In genomic region chr1:150926094-150926741, GRCh38 we compare ENCODE assay signal across 1 cellular context.
TF ChIP-seq lines count a peak whose summit lies in the region.

TSS of gene SETDB1 (plus strand) at chr1:150926363. CDS start at chr1:150927715, 1,352 bp downstream.

TF ChIP-seq in HepG2, 621 proteins besides CTCF, POLR2A, EP300 and RAD21 (continued from another document and continues in another):
- TF ChIP-seq ZNF614 (CRISPR knock-in tag; IDR thresholded peaks at IDR 0.05; ENCODE audit: borderline replicate concordance) = peak; percentile 48; the same call in 1 of the 2 replicates
- peak; percentile 50 to 73; a peak in 3 of 4 replicates for TF ChIP-seq HMGXB4 (CRISPR knock-in tag; IDR thresholded peaks at IDR 0.05; ENCODE audit: borderline replicate concordance in 1 of 2, low read depth in 1 of 2)
- no peak for TF ChIP-seq ETV6 (CRISPR knock-in tag; conservative IDR thresholded peaks at IDR 0.05)
- TF ChIP-seq ZNF468 (CRISPR knock-in tag; IDR thresholded peaks at IDR 0.05) = no peak
- TF ChIP-seq NFE2 (CRISPR knock-in tag; IDR thresholded peaks at IDR 0.05) = no peak
- TF ChIP-seq MYC (CRISPR knock-in tag; IDR thresholded peaks at IDR 0.05; ENCODE audit: borderline replicate concordance) = peak; percentile 75; the same call in 1 of the 2 replicates
- TF ChIP-seq PAXIP1 (CRISPR knock-in tag; conservative IDR thresholded peaks at IDR 0.05) = peak; percentile 65
- TF ChIP-seq ZNF263 (CRISPR knock-in tag; IDR thresholded peaks at IDR 0.05) = peak; percentile 87
- peak; percentile 68 for TF ChIP-seq HDAC1 (CRISPR knock-in tag; IDR thresholded peaks at IDR 0.05)
- TF ChIP-seq ZBTB7A (CRISPR knock-in tag; IDR thresholded peaks at IDR 0.05) = 0 out of 2 replicates have a peak, but pooled peaks have one; percentile 74
- no peak for TF ChIP-seq SMARCE1 (IDR thresholded peaks at IDR 0.05; ENCODE audit: borderline replicate concordance)
- TF ChIP-seq DMAP1 (CRISPR knock-in tag; IDR thresholded peaks at IDR 0.05) = peak; percentile 78
- TF ChIP-seq STAG1 (CRISPR knock-in tag; IDR thresholded peaks at IDR 0.05) = peak; percentile 8; the same call in 1 of the 2 replicates
- peak; percentile 65; the same call in 1 of the 2 replicates for TF ChIP-seq ZNF205 (CRISPR knock-in tag; IDR thresholded peaks at IDR 0.05)
- TF ChIP-seq NCOA2 (CRISPR knock-in tag; IDR thresholded peaks at IDR 0.05) = 0 out of 2 replicates have a peak, but pooled peaks have one; percentile 29
- no peak for TF ChIP-seq TCF7 (IDR thresholded peaks at IDR 0.05; ENCODE audit: low read depth)
- no peak for TF ChIP-seq HNF4G (IDR thresholded peaks at IDR 0.05; ENCODE audit: borderline replicate concordance, low read depth, low read length)
- TF ChIP-seq HNF4G (CRISPR knock-in tag; IDR thresholded peaks at IDR 0.05; ENCODE audit: borderline replicate concordance, low read depth) = no peak
- TF ChIP-seq GATA4 (IDR thresholded peaks at IDR 0.05; ENCODE audit: borderline replicate concordance, low read depth) = peak; percentile 12; the same call in 1 of the 2 replicates
- TF ChIP-seq CBX5 (CRISPR knock-in tag; IDR thresholded peaks at IDR 0.05; ENCODE audit: borderline replicate concordance) = peak; percentile 63; the same call in 1 of the 2 replicates
- 0 out of 2 replicates have a peak, but pooled peaks have one; percentile 33 for TF ChIP-seq ZBTB7B (CRISPR knock-in tag; IDR thresholded peaks at IDR 0.05)
- TF ChIP-seq YY1 (IDR thresholded peaks at IDR 0.05; ENCODE audit: insufficient read depth, insufficient replicate concordance, low read depth, low read length) = peak; percentile 56
- peak; percentile 32; the same call in 1 of the 2 replicates for TF ChIP-seq THRA (CRISPR knock-in tag; IDR thresholded peaks at IDR 0.05; ENCODE audit: borderline replicate concordance)
- TF ChIP-seq SOX13 (IDR thresholded peaks at IDR 0.05) = peak; percentile 14; the same call in 1 of the 2 replicates
- TF ChIP-seq SOX13 (CRISPR knock-in tag; conservative IDR thresholded peaks at IDR 0.05 in 1 of 2, IDR thresholded peaks at IDR 0.05 in 1 of 2) = peak in 1 of 2 experiments; percentile 24; a peak in 1 of 4 replicates
- TF ChIP-seq ZNF451 (CRISPR knock-in tag; IDR thresholded peaks at IDR 0.05) = no peak
- no peak for TF ChIP-seq ZNF275 (CRISPR knock-in tag; IDR thresholded peaks at IDR 0.05; ENCODE audit: borderline replicate concordance)
- TF ChIP-seq ASH2L (IDR thresholded peaks at IDR 0.05; ENCODE audit: insufficient read length, low read depth, low read length) = peak; percentile 87
- no peak for TF ChIP-seq HMG20B (CRISPR knock-in tag; conservative IDR thresholded peaks at IDR 0.05)
- no peak for TF ChIP-seq ZNF121 (CRISPR knock-in tag; IDR thresholded peaks at IDR 0.05)
- peak; percentile 29 for TF ChIP-seq SKI (IDR thresholded peaks at IDR 0.05; ENCODE audit: partially characterized antibody)
- TF ChIP-seq PBX3 (CRISPR knock-in tag; IDR thresholded peaks at IDR 0.05; ENCODE audit: borderline replicate concordance) = no peak
- TF ChIP-seq ZNF792 (CRISPR knock-in tag; IDR thresholded peaks at IDR 0.05) = peak; percentile 65; the same call in 1 of the 2 replicates
- no peak for TF ChIP-seq MBNL3 (CRISPR knock-in tag; conservative IDR thresholded peaks at IDR 0.05)
- TF ChIP-seq ZNF577 (CRISPR knock-in tag; IDR thresholded peaks at IDR 0.05; ENCODE audit: borderline replicate concordance, low read depth) = no peak
- TF ChIP-seq DNMT1 (CRISPR knock-in tag; IDR thresholded peaks at IDR 0.05) = no peak
- no peak for TF ChIP-seq GRHL1 (CRISPR knock-in tag; conservative IDR thresholded peaks at IDR 0.05)
- TF ChIP-seq FOXC1 (CRISPR knock-in tag; IDR thresholded peaks at IDR 0.05; ENCODE audit: borderline replicate concordance) = peak; percentile 73; the same call in 1 of the 2 replicates
- TF ChIP-seq HNF1B (CRISPR knock-in tag; IDR thresholded peaks at IDR 0.05) = peak; percentile 86
- TF ChIP-seq BRD4 (CRISPR knock-in tag; IDR thresholded peaks at IDR 0.05) = no peak
- peak; percentile 20; the same call in 1 of the 2 replicates for TF ChIP-seq ZSCAN5A (CRISPR knock-in tag; IDR thresholded peaks at IDR 0.05; ENCODE audit: borderline replicate concordance)
- no peak for TF ChIP-seq FOXM1 (CRISPR knock-in tag; IDR thresholded peaks at IDR 0.05)
- TF ChIP-seq TFAP4 (IDR thresholded peaks at IDR 0.05; ENCODE audit: borderline replicate concordance, low read depth) = no peak
- peak; percentile 39 for TF ChIP-seq MIER3 (CRISPR knock-in tag; IDR thresholded peaks at IDR 0.05; ENCODE audit: borderline replicate concordance)
- TF ChIP-seq ERF (CRISPR knock-in tag; IDR thresholded peaks at IDR 0.05) = peak; percentile 49; the same call in 1 of the 2 replicates
- peak in 1 of 2 experiments; percentile 74; a peak in 2 of 4 replicates for TF ChIP-seq KLF16 (CRISPR knock-in tag; IDR thresholded peaks at IDR 0.05)
- TF ChIP-seq CENPBD1 (CRISPR knock-in tag; IDR thresholded peaks at IDR 0.05; ENCODE audit: borderline replicate concordance, low read depth) = no peak
- no peak for TF ChIP-seq ATF7-NPFF (CRISPR knock-in tag; IDR thresholded peaks at IDR 0.05; ENCODE audit: low read depth)
- TF ChIP-seq LCORL (IDR thresholded peaks at IDR 0.05) = no peak
- 0 out of 2 replicates have a peak, but pooled peaks have one; percentile 22 for TF ChIP-seq LCORL (CRISPR knock-in tag; IDR thresholded peaks at IDR 0.05)
- TF ChIP-seq ZFX (CRISPR knock-in tag; IDR thresholded peaks at IDR 0.05; ENCODE audit: low read depth) = peak; percentile 53; the same call in 1 of the 2 replicates
- peak; percentile 21 for TF ChIP-seq PHF5A (CRISPR knock-in tag; IDR thresholded peaks at IDR 0.05; ENCODE audit: low read depth, unreplicated experiment)
